ENCODE assay signal across 1 cellular context in the genomic region with DNA sequence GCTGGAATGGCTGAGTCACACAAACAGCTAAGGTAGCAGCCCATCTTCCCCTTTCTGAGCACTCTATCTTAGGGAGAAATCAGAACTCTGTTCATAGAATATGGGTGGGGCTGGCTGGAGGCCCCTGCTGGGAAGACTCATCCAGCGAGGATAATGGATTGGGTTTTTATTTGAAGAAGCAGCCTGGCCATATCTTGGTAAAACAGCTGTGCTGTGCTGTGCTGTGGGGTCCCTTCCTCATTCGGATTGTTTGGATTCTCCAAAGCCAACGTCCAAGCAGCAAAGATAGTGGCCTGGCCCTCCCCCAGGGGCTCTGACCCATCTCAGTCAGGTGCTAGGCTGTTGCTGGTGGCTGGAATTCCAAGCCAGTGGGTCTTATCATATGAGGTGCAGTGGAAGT.
TF ChIP-seq lines count a peak whose summit lies in the region.

No MANE protein-coding gene starts in this region.

TF ChIP-seq in K562, 482 proteins besides CTCF, POLR2A, EP300 and RAD21 (continued from another document):
- TF ChIP-seq PKNOX1 (IDR thresholded peaks at IDR 0.05) (no peak), PTBP1 (IDR thresholded peaks at IDR 0.05; ENCODE audit: low read depth, low read length) (no peak), HIVEP1 (CRISPR knock-in tag; IDR thresholded peaks at IDR 0.05) (no peak), SIN3B (IDR thresholded peaks at IDR 0.05; ENCODE audit: low read depth) (no peak), ZFP36 (IDR thresholded peaks at IDR 0.05; ENCODE audit: low read depth, low read length, partially characterized antibody) (no peak), U2AF2 (optimal IDR thresholded peaks at IDR 0.05; ENCODE audit: low read depth, low read length) (no peak), ZNF77 (CRISPR knock-in tag; IDR thresholded peaks at IDR 0.05) (no peak), RUNX1 (IDR thresholded peaks at IDR 0.05; ENCODE audit: low read depth) (no peak), ZNF780A (CRISPR knock-in tag; IDR thresholded peaks at IDR 0.05) (no peak), ZNF232 (CRISPR knock-in tag; IDR thresholded peaks at IDR 0.05) (no peak), SMAD1 (IDR thresholded peaks at IDR 0.05; ENCODE audit: low read depth, low read length, partially characterized antibody) (no peak), NKRF (IDR thresholded peaks at IDR 0.05; ENCODE audit: borderline replicate concordance) (no peak)
